ENCODE assay signal across 20 cellular contexts in the genomic region with DNA sequence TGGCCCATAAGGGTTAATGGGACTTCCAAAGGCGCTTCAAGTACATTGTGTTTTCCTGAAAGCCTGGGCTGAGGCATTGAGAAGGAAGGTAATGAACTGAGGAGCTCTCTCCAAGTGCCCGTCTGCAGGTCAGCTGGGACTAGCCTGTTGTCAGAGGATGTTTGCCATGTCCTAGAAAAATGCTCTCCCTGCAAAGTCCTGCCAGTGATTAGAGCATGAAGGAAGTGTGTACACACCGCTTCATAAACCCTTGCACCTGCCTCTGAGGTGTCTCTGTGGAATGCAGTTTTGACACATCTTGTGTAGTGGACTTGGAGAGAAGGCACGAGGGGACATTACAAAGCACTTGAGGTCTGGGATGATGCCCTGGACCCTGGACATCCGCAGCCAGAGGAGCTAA.
DNase-seq lines count a peak whose midpoint lies in the region; ATAC-seq, FAIRE-seq and TF ChIP-seq lines count a peak whose summit lies in the region.
"Had no signal": no experiment of that assay in that cellular context is flagged by ENCODE, and none has a peak within 500 bp of the region (broad histone marks: within the 10 kb centered on the region; RNA-seq: fewer than 3 reads in every experiment).

No MANE protein-coding gene starts in this region.

- no peaks in the 10 kb centered on the region for H3K27me3 ChIP-seq in H1 (replicated peaks in 1 of 4; ENCODE audit: control insufficient read depth in 3 of 4, extremely low read depth in 1 of 4, insufficient read depth in 3 of 4, low read length in 3 of 4)

- peaks cover 0 to 16% (median 1%) of the 10 kb centered on the region in 6 donors for H3K9me3 Mint-ChIP-seq in immature natural killer cell

- no peaks in the 10 kb centered on the region for H3K36me3 ChIP-seq in H1 (ENCODE audit: control insufficient read depth in 2 of 4, insufficient read depth in 4 of 4, low read length in 3 of 4)
- H3K36me3 ChIP-seq: HAP-1 had no signal

- CTCF ChIA-PET in H1 (lab: Charles Lee; ENCODE audit: partially characterized antibody) = no interaction called here

- FAIRE-seq in H1 (lab: Jason Lieb, UNC) = no peak
- FAIRE-seq: GM12891, HTR-8/SVneo had no signal

- H4K20me1 ChIP-seq in H1 (replicated peaks in 1 of 2; ENCODE audit: control insufficient read depth in 1 of 2, insufficient read depth in 2 of 2, low read length in 2 of 2) = no peaks in the 10 kb centered on the region

- H2AK5ac ChIP-seq in H1 (ENCODE audit: low read depth, low read length) = no peak overlapping the region

- peaks cover 0 to 5% (median 3%) of the 10 kb centered on the region in 3 donors for H3K27me3 Mint-ChIP-seq in immature natural killer cell (ENCODE audit: low read depth in 3 of 3)
- H3K27me3 Mint-ChIP-seq: IgD-negative memory B cell had no signal

- H3K9me3 ChIP-seq in H1 (ENCODE audit: insufficient read depth in 2 of 2, low read depth in 1 of 2, low read length in 1 of 2) = 0 out of 4 replicates have a peak, but pooled peaks cover 0 to 2% of the 10 kb centered on the region in 2 experiments
- H3K9me3 ChIP-seq: HAP-1 had no signal

- no peak overlapping the region for H3K4me3 ChIP-seq in H1 (ENCODE audit: extremely low read depth in 1 of 4, insufficient read depth in 2 of 4, low read depth in 3 of 4, low read length in 4 of 4)
- H3K4me3 ChIP-seq: HAP-1 had no signal

- H3K9ac ChIP-seq in H1 (replicated peaks in 1 of 4; ENCODE audit: extremely low read depth in 1 of 4, low read depth in 3 of 4, low read length in 3 of 4) = no peak overlapping the region

- peaks cover 0 to 17% (median 14%) of the 10 kb centered on the region in 4 experiments; a peak in 5 of 7 replicates for H3K4me1 ChIP-seq in H1 (replicated peaks in 1 of 4; ENCODE audit: control insufficient read depth in 3 of 4, insufficient read depth in 4 of 4, low read length in 3 of 4)

- H3K56ac ChIP-seq in H1 (replicated peaks; ENCODE audit: insufficient read length, low read depth, low read length) = no peak overlapping the region

- H3K79me2 ChIP-seq in H1 (ENCODE audit: control insufficient read depth in 1 of 2, insufficient read depth in 2 of 2, low read length in 2 of 2) = no peaks in the 10 kb centered on the region

- WGBS in H1 (ENCODE audit: extremely low coverage in 1 of 2, insufficient coverage in 1 of 2, insufficient read length in 1 of 2, insufficient replicate concordance in 2 of 2, low coverage in 1 of 2, low lambda C conversion rate in 2 of 2, missing lambda C conversion rate in 1 of 2), 2 experiments = 92% methylated on average over 5 of the region's 5 CpGs; no CpG with 5 or more reads in 1 of the 2 experiments

- no peak for TF ChIP-seq RAD21 in H1 (IDR thresholded peaks at IDR 0.05 in 1 of 2, conservative IDR thresholded peaks at IDR 0.05 in 1 of 2; ENCODE audit: low read depth in 2 of 2, low read length in 2 of 2)

- no peak overlapping the region for H2BK5ac ChIP-seq in H1 (ENCODE audit: low read depth, low read length)

- H2BK120ac ChIP-seq in H1 (replicated peaks; ENCODE audit: low read depth, low read length) = no peak overlapping the region

- H3K4me2 ChIP-seq in H1 (ENCODE audit: insufficient read depth in 1 of 2, low read depth in 2 of 2, low read length in 2 of 2) = no peak overlapping the region

- peak overlapping the region; percentile 30 for H4K91ac ChIP-seq in H1 (replicated peaks; ENCODE audit: insufficient read length, low read length)

- 0 out of 2 replicates have a peak overlapping the region, but pooled peaks have one; percentile 37 for H2BK15ac ChIP-seq in H1 (ENCODE audit: low read length)

- H3K4me1 Mint-ChIP-seq in immature natural killer cell = no peaks in the 10 kb centered on the region

- no peaks in the 10 kb centered on the region for H3K23me2 ChIP-seq in H1 (ENCODE audit: low read depth, low read length)

- no peak overlapping the region for H3K4ac ChIP-seq in H1 (replicated peaks; ENCODE audit: insufficient read length, low read depth, low read length)

- no peak overlapping the region for H3K27ac Mint-ChIP-seq in immature natural killer cell
- H3K27ac Mint-ChIP-seq: IgD-negative memory B cell had no signal

- ATAC-seq in GM19395 (IDR thresholded peaks at IDR 0.05; ENCODE audit: unreplicated experiment) = no peak
- ATAC-seq: PC-3 had no signal

- H3K23ac ChIP-seq in H1 (ENCODE audit: insufficient read length) = no peak overlapping the region

- no peak overlapping the region for H4K5ac ChIP-seq in H1 (ENCODE audit: insufficient read length, low read depth, low read length)

- H4K8ac ChIP-seq in H1 (ENCODE audit: extremely low read depth, insufficient read depth, low read length) = no peak overlapping the region

- POLR2A ChIA-PET in H1 (lab: Charles Lee; ENCODE audit: partially characterized antibody) = no interaction called here

- no peak for TF ChIP-seq EP300 in H1 (IDR thresholded peaks at IDR 0.05; ENCODE audit: borderline replicate concordance in 1 of 2, low read depth in 2 of 2, low read length in 2 of 2)

- H3K18ac ChIP-seq in H1 (ENCODE audit: extremely low read depth, low read length) = 0 out of 2 replicates have a peak overlapping the region, but pooled peaks have one; percentile 38

- no peak for TF ChIP-seq CTCF in H1 (IDR thresholded peaks at IDR 0.05; ENCODE audit: control extremely low read depth in 1 of 3, insufficient read depth in 1 of 3, low read depth in 1 of 3, low read length in 3 of 3)

- H3K79me1 ChIP-seq in H1 (ENCODE audit: low read depth, low read length) = no peaks in the 10 kb centered on the region

- TF ChIP-seq POLR2A in H1 (IDR thresholded peaks at IDR 0.05; ENCODE audit: control extremely low read depth in 1 of 2, low read depth in 2 of 2, low read length in 2 of 2) = no peak

- H2BK20ac ChIP-seq in H1 (ENCODE audit: low read length) = peak overlapping the region; percentile 51; the same call in 1 of the 2 replicates

- H2AFZ ChIP-seq in H1 (ENCODE audit: low read length) = no peak overlapping the region

- no peak overlapping the region for H3K27ac ChIP-seq in H1 (ENCODE audit: low read depth, low read length)
- H3K27ac ChIP-seq: 22Rv1 had no signal

- H3K4me3 Mint-ChIP-seq in immature natural killer cell = no peak overlapping the region
- H3K4me3 Mint-ChIP-seq: IgD-negative memory B cell had no signal

- H2BK12ac ChIP-seq in H1 (ENCODE audit: low read depth, low read length) = no peak overlapping the region

- H3K14ac ChIP-seq in H1 (ENCODE audit: insufficient read length) = no peak overlapping the region

- no peaks in the 10 kb centered on the region for H3K36me3 Mint-ChIP-seq in immature natural killer cell

- DNase-seq in NCI-H1417 (lab: John Stamatoyannopoulos, UW) (peak in 2 of 3 experiments; percentile 37 to 69), NCI-H1417 treated with DMSO at 0.1 percent for 48 hours (lab: John Stamatoyannopoulos, UW) (no peak), NCI-H69 (lab: John Stamatoyannopoulos, UW) (peak; percentile 64), H1 (ENCODE audit: low read depth in 1 of 2, low spot score in 2 of 2) (no peak), retina (peak; percentile 47), NCI-H82 (lab: John Stamatoyannopoulos, UW) (no peak), immature natural killer cell (no peak)
- DNase-seq: COR-L47, DMS153, EL, Karpas-422, NCI-H748 treated with DMSO at 0.1 percent for 48 hours, PC-3, RPMI8226 had no signal

TF ChIP-seq in H1, 55 proteins besides CTCF, POLR2A, EP300 and RAD21:
- TF ChIP-seq SRF (IDR thresholded peaks at IDR 0.05; ENCODE audit: low read depth, low read length) (no peak), CEBPB (IDR thresholded peaks at IDR 0.05; ENCODE audit: low read depth, low read length) (no peak), SP2 (IDR thresholded peaks at IDR 0.05; ENCODE audit: low read length) (no peak), SP1 (IDR thresholded peaks at IDR 0.05; ENCODE audit: low read depth, low read length) (no peak), SUZ12 (IDR thresholded peaks at IDR 0.05; ENCODE audit: low read length) (no peak), BACH1 (IDR thresholded peaks at IDR 0.05; ENCODE audit: low read length) (no peak), CHD1 (IDR thresholded peaks at IDR 0.05; ENCODE audit: low read depth, low read length) (no peak), ASH2L (IDR thresholded peaks at IDR 0.05; ENCODE audit: low read length) (no peak)
TF ChIP-seq in H1: peak in this region for 0.

Comparison
In these comparisons a context has a peak if more than half of its experiments do, and no peak if none do; other contexts are left out.
1. DNase-seq: peak in NCI-H1417 (2 of 3), NCI-H69 (single experiment) and retina (single experiment); none in NCI-H1417 treated with DMSO at 0.1 percent for 48 hours (single experiment), H1 (0 of 2), NCI-H82 (single experiment) and immature natural killer cell (0 of 3).